8 cellular contexts compared by ENCODE assay signal in genomic region chr4:26321326-26322276, GRCh38. TPM values are rescaled to one million over a fixed set of nuclear protein-coding genes. Genes with fewer than 3 reads are reported as not detected.
DNase-seq lines count a peak whose midpoint lies in the region; ATAC-seq and TF ChIP-seq lines count a peak whose summit lies in the region.

No MANE protein-coding gene starts in this region.

- peak; percentile 56 for DNase-seq in activated CD4-positive, alpha-beta T cell treated with anti-CD3 and anti-CD28 coated beads for 36 hours
- no peak for DNase-seq in activated CD4-positive, alpha-beta T cell treated with anti-CD3 and anti-CD28 coated beads for 1 hour
- DNase-seq in SK-N-DZ (ENCODE audit: low spot score) (peak; percentile 26), astrocyte of the spinal cord (ENCODE audit: low read depth, low spot score) (no peak), kidney epithelial cell (ENCODE audit: low read depth) (no peak)
- DNase-seq in stimulated activated CD4-positive, alpha-beta T cell treated with anti-CD3 and anti-CD28 coated beads, Interleukin-2, amount 100 ng/mL, for 4 hours (ENCODE audit: low read depth) = peak; percentile 13

- no peaks in the 10 kb centered on the region for H3K36me3 ChIP-seq in kidney epithelial cell (ENCODE audit: control insufficient read depth, insufficient read depth, low read length)

- H3K27me3 Mint-ChIP-seq in activated CD4-positive, alpha-beta T cell treated with anti-CD3 and anti-CD28 coated beads for 36 hours = no peaks in the 10 kb centered on the region

- H3K36me3 Mint-ChIP-seq in activated CD4-positive, alpha-beta T cell treated with anti-CD3 and anti-CD28 coated beads for 36 hours (ENCODE audit: low read depth) = peaks cover 21% of the 10 kb centered on the region

- CTCF ChIA-PET in activated CD4-positive, alpha-beta T cell treated with anti-CD3 and anti-CD28 coated beads for 36 hours (lab: Charles Lee) = interaction anchor here (0.7 to 1.0 kb wide), 2 partner anchors 14 to 240 kb away, joined by 3 read pairs; no protein-coding TSS in a partner anchor

- POLR2A ChIA-PET in activated CD4-positive, alpha-beta T cell treated with anti-CD3 and anti-CD28 coated beads for 36 hours (lab: Charles Lee) = no interaction called here

- H3K4me3 Mint-ChIP-seq in activated CD4-positive, alpha-beta T cell treated with anti-CD3 and anti-CD28 coated beads for 36 hours = peak overlapping the region; percentile 99

- no peaks in the 10 kb centered on the region for H3K27me3 ChIP-seq in kidney epithelial cell (ENCODE audit: control insufficient read depth, insufficient read depth, low read length)

- H3K4me3 ChIP-seq in astrocyte of the spinal cord (ENCODE audit: low read depth, low read length) (peak overlapping the region; percentile 75), kidney epithelial cell (ENCODE audit: low read depth, low read length) (peak overlapping the region; percentile 97)

- intact Hi-C loops in activated CD4-positive, alpha-beta T cell treated with anti-CD3 and anti-CD28 coated beads for 36 hours (cut with DNase I, micrococcal nuclease) = loop anchor here (1.0 to 10.0 kb wide), 7 partner anchors 51 to 691 kb away; partner anchors contain the start of genes SMIM20 (in 1 of the 2), STIM2 (in 1 of the 2) and TBC1D19 (in 1 of the 2)

- H3K27ac Mint-ChIP-seq in activated CD4-positive, alpha-beta T cell treated with anti-CD3 and anti-CD28 coated beads for 36 hours = peak overlapping the region; percentile 97

- H3K4me1 Mint-ChIP-seq in activated CD4-positive, alpha-beta T cell treated with anti-CD3 and anti-CD28 coated beads for 36 hours = peaks cover 47% of the 10 kb centered on the region

- TF ChIP-seq CTCF in astrocyte of the spinal cord (IDR thresholded peaks at IDR 0.05; ENCODE audit: low read depth, low read length) (no peak), kidney epithelial cell (IDR thresholded peaks at IDR 0.05; ENCODE audit: insufficient read depth, low read length, poor library complexity, severe bottlenecking) (no peak)

- H3K9me3 Mint-ChIP-seq in activated CD4-positive, alpha-beta T cell treated with anti-CD3 and anti-CD28 coated beads for 36 hours (ENCODE audit: low read depth) = peaks cover 11% of the 10 kb centered on the region

- no peak for ATAC-seq in activated CD4-positive, alpha-beta T cell treated with anti-CD3 and anti-CD28 coated beads for 36 hours
- ATAC-seq in HG02610 (IDR thresholded peaks at IDR 0.05; ENCODE audit: unreplicated experiment) = no peak
- ATAC-seq in GM21737 (IDR thresholded peaks at IDR 0.05; ENCODE audit: unreplicated experiment) = no peak

- in situ Hi-C loops in astrocyte of the spinal cord (cut with HindIII; ENCODE audit: low sequenced_read_pairs) = no loop called here

RNA-seq across cellular contexts. Expression of gene RBPJ, which starts 0.8 kb away (rescaled TPM):
- 100 to 1,000 TPM; 171 to 180 TPM for total RNA-seq in activated CD4-positive, alpha-beta T cell treated with anti-CD3 and anti-CD28 coated beads for 36 hours
- polyA plus RNA-seq in SK-N-DZ (2014; cell fraction: cytosol; rRNA removed) = 62.0 and 77.4 TPM in 2 replicates
- 56.1 and 64.9 TPM in 2 replicates for polyA plus RNA-seq in SK-N-DZ (2014; cell fraction: nucleus; rRNA removed)
- total RNA-seq in kidney epithelial cell = 29.7 and 82.2 TPM in 2 replicates

Comparison
In these comparisons a context has a peak if more than half of its experiments do, and no peak if none do; other contexts are left out.
1. DNase-seq: peak in activated CD4-positive, alpha-beta T cell treated with anti-CD3 and anti-CD28 coated beads for 36 hours (single experiment), SK-N-DZ (single experiment) and stimulated activated CD4-positive, alpha-beta T cell treated with anti-CD3 and anti-CD28 coated beads, Interleukin-2, amount 100 ng/mL, for 4 hours (single experiment); none in activated CD4-positive, alpha-beta T cell treated with anti-CD3 and anti-CD28 coated beads for 1 hour (single experiment), astrocyte of the spinal cord (single experiment) and kidney epithelial cell (single experiment).